1 cellular context compared by ENCODE assay signal in the genomic region with DNA sequence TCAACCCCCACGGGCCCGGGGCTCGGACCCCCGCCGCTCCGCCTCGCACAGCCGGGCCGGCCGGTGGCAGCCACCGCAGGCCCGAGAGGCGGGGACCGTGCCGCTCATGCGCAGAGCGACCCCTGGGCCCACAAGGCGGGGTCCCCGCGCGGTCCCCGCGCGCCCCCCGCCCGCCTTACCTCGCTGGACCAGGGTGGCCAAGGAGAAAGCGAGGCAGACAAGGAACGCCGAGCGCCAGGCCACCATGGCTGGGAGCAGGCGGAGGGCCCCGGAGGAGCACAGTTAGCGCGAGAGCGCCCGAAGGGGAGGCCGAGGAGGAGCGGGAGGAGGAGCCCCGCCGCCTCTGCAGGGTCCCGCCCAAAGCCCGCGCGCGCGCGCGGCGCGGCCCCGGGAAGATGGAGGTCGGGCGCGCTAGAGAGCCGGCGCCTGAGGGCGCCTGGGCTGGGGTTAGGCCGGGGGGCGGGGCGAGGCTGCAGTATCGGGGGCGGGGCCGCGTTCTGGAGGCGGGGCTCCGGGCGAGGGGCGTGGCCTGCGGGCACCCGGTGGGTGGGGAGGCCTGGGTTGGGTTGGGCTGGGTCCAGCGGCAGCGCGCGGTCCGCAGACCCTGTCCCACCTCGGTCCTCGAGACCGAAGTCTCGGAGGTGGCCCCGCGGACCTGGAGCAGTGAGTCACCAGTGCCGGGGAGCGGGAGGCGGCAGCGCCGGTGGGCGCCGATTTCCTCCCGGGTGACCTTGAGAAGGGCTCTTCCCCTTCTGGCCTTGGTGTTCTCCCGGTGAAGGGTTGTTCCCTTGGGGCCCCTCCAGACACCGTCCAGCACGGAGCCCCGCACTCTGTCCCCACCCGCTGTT.
TF ChIP-seq lines count a peak whose summit lies in the region.

A gene with protein sequence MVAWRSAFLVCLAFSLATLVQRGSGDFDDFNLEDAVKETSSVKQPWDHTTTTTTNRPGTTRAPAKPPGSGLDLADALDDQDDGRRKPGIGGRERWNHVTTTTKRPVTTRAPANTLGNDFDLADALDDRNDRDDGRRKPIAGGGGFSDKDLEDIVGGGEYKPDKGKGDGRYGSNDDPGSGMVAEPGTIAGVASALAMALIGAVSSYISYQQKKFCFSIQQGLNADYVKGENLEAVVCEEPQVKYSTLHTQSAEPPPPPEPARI (minus strand): TSS at position 326 of the 848 bp plus-strand sequence. CDS start 80 bp downstream, at position 246.

TF ChIP-seq in K562, 482 proteins besides CTCF, POLR2A, EP300 and RAD21 (continued from another document and continues in another):
- TF ChIP-seq, protein P1, sequence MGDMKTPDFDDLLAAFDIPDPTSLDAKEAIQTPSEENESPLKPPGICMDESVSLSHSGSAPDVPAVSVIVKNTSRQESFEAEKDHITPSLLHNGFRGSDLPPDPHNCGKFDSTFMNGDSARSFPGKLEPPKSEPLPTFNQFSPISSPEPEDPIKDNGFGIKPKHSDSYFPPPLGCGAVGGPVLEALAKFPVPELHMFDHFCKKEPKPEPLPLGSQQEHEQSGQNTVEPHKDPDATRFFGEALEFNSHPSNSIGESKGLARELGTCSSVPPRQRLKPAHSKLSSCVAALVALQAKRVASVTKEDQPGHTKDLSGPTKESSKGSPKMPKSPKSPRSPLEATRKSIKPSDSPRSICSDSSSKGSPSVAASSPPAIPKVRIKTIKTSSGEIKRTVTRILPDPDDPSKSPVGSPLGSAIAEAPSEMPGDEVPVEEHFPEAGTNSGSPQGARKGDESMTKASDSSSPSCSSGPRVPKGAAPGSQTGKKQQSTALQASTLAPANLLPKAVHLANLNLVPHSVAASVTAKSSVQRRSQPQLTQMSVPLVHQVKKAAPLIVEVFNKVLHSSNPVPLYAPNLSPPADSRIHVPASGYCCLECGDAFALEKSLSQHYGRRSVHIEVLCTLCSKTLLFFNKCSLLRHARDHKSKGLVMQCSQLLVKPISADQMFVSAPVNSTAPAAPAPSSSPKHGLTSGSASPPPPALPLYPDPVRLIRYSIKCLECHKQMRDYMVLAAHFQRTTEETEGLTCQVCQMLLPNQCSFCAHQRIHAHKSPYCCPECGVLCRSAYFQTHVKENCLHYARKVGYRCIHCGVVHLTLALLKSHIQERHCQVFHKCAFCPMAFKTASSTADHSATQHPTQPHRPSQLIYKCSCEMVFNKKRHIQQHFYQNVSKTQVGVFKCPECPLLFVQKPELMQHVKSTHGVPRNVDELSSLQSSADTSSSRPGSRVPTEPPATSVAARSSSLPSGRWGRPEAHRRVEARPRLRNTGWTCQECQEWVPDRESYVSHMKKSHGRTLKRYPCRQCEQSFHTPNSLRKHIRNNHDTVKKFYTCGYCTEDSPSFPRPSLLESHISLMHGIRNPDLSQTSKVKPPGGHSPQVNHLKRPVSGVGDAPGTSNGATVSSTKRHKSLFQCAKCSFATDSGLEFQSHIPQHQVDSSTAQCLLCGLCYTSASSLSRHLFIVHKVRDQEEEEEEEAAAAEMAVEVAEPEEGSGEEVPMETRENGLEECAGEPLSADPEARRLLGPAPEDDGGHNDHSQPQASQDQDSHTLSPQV (IDR thresholded peaks at IDR 0.05), result peak; percentile 32; the same call in 1 of the 2 replicates
- TF ChIP-seq, protein P2, sequence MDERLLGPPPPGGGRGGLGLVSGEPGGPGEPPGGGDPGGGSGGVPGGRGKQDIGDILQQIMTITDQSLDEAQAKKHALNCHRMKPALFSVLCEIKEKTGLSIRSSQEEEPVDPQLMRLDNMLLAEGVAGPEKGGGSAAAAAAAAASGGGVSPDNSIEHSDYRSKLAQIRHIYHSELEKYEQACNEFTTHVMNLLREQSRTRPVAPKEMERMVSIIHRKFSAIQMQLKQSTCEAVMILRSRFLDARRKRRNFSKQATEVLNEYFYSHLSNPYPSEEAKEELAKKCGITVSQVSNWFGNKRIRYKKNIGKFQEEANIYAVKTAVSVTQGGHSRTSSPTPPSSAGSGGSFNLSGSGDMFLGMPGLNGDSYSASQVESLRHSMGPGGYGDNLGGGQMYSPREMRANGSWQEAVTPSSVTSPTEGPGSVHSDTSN (CRISPR knock-in tag; IDR thresholded peaks at IDR 0.05; ENCODE audit: low read depth), result no peak
- TF ChIP-seq, protein P2 (tag; conservative IDR thresholded peaks at IDR 0.05; ENCODE audit: low read depth), result no peak
- TF ChIP-seq KAT2B (IDR thresholded peaks at IDR 0.05; ENCODE audit: low read depth, low read length) (no peak), ZNF175 (CRISPR knock-in tag; IDR thresholded peaks at IDR 0.05; ENCODE audit: low read depth) (no peak), ZNF12 (CRISPR knock-in tag; IDR thresholded peaks at IDR 0.05) (no peak), ZNF174 (CRISPR knock-in tag; IDR thresholded peaks at IDR 0.05) (no peak), CBX1 (IDR thresholded peaks at IDR 0.05; ENCODE audit: low read depth) (no peak; the same call in 1 of the 2 replicates), COPS2 (conservative IDR thresholded peaks at IDR 0.05) (no peak), ZC3H8 (IDR thresholded peaks at IDR 0.05) (no peak), NCOA2 (IDR thresholded peaks at IDR 0.05; ENCODE audit: partially characterized antibody in 2 of 2) (no peak), C11orf30 (IDR thresholded peaks at IDR 0.05; ENCODE audit: low read depth) (no peak), ETV5 (CRISPR knock-in tag; IDR thresholded peaks at IDR 0.05; ENCODE audit: low read depth) (no peak), ZNF77 (CRISPR knock-in tag; IDR thresholded peaks at IDR 0.05) (no peak), ETV1 (tag; conservative IDR thresholded peaks at IDR 0.05; ENCODE audit: low read depth) (no peak), RBFOX2 (IDR thresholded peaks at IDR 0.05; ENCODE audit: low read depth, low read length) (peak; percentile 87), PHF8 (IDR thresholded peaks at IDR 0.05; ENCODE audit: borderline replicate concordance, low read length) (peak; percentile 89; the same call in 1 of the 2 replicates), ZFX (CRISPR knock-in tag; IDR thresholded peaks at IDR 0.05) (peak; percentile 90), NR2C1 (IDR thresholded peaks at IDR 0.05) (no peak), NR2C1 (tag; IDR thresholded peaks at IDR 0.05) (no peak), ZNF263 (CRISPR knock-in tag; IDR thresholded peaks at IDR 0.05; ENCODE audit: borderline replicate concordance) (peak; percentile 98), MAFK (IDR thresholded peaks at IDR 0.05; ENCODE audit: low read length) (no peak), ZNF75A (CRISPR knock-in tag; IDR thresholded peaks at IDR 0.05) (no peak), TCF7 (IDR thresholded peaks at IDR 0.05; ENCODE audit: borderline replicate concordance) (no peak), NFATC3 (IDR thresholded peaks at IDR 0.05) (no peak), HCFC1 (IDR thresholded peaks at IDR 0.05; ENCODE audit: low read depth, low read length) (no peak), ZBTB7A (IDR thresholded peaks at IDR 0.05; ENCODE audit: borderline replicate concordance, control insufficient read depth, low read depth, low read length) (peak; percentile 69), RBM25 (IDR thresholded peaks at IDR 0.05; ENCODE audit: low read depth, low read length, severe bottlenecking) (peak; percentile 44), JUNB (CRISPR knock-in tag; conservative IDR thresholded peaks at IDR 0.05) (no peak), YY1 (IDR thresholded peaks at IDR 0.05; ENCODE audit: borderline replicate concordance in 1 of 3, control insufficient read depth in 1 of 3, extremely low read depth in 1 of 3, insufficient read depth in 3 of 3, insufficient read length in 1 of 3, insufficient replicate concordance in 2 of 3, low read depth in 1 of 3, low read length in 2 of 3) (peak in 2 of 3 experiments; percentile 72 to 85), SRSF1 (IDR thresholded peaks at IDR 0.05; ENCODE audit: low read depth, low read length) (no peak), HDAC6 (IDR thresholded peaks at IDR 0.05; ENCODE audit: low read depth, low read length) (no peak), KDM5B (IDR thresholded peaks at IDR 0.05; ENCODE audit: insufficient replicate concordance, low read depth, low read length) (peak; percentile 77), SPI1 (IDR thresholded peaks at IDR 0.05; ENCODE audit: borderline replicate concordance, low read depth, low read length) (0 out of 2 replicates have a peak, but pooled peaks have one; percentile 17), SAFB2 (IDR thresholded peaks at IDR 0.05; ENCODE audit: borderline replicate concordance, low read depth, low read length, severe bottlenecking) (no peak), NONO (IDR thresholded peaks at IDR 0.05; ENCODE audit: low read depth in 2 of 2, low read length in 1 of 2) (peak; percentile 34 to 76; a peak in 1 of 4 replicates), KLF1 (tag; IDR thresholded peaks at IDR 0.05) (no peak), TBP (optimal IDR thresholded peaks at IDR 0.05; ENCODE audit: low read depth, low read length) (peak; percentile 60), ZNF41 (CRISPR knock-in tag; conservative IDR thresholded peaks at IDR 0.05) (no peak)
- TF ChIP-seq, protein P3, sequence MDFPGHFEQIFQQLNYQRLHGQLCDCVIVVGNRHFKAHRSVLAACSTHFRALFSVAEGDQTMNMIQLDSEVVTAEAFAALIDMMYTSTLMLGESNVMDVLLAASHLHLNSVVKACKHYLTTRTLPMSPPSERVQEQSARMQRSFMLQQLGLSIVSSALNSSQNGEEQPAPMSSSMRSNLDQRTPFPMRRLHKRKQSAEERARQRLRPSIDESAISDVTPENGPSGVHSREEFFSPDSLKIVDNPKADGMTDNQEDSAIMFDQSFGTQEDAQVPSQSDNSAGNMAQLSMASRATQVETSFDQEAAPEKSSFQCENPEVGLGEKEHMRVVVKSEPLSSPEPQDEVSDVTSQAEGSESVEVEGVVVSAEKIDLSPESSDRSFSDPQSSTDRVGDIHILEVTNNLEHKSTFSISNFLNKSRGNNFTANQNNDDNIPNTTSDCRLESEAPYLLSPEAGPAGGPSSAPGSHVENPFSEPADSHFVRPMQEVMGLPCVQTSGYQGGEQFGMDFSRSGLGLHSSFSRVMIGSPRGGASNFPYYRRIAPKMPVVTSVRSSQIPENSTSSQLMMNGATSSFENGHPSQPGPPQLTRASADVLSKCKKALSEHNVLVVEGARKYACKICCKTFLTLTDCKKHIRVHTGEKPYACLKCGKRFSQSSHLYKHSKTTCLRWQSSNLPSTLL (IDR thresholded peaks at IDR 0.05), result peak; percentile 78
- TF ChIP-seq, protein P4, sequence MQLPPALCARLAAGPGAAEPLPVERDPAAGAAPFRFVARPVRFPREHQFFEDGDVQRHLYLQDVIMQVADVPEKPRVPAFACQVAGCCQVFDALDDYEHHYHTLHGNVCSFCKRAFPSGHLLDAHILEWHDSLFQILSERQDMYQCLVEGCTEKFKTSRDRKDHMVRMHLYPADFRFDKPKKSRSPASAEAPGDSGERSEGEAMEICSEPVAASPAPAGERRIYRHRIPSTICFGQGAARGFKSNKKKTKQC (CRISPR knock-in tag; IDR thresholded peaks at IDR 0.05), result 0 out of 2 replicates have a peak, but pooled peaks have one; percentile 22
- TF ChIP-seq, protein P5, sequence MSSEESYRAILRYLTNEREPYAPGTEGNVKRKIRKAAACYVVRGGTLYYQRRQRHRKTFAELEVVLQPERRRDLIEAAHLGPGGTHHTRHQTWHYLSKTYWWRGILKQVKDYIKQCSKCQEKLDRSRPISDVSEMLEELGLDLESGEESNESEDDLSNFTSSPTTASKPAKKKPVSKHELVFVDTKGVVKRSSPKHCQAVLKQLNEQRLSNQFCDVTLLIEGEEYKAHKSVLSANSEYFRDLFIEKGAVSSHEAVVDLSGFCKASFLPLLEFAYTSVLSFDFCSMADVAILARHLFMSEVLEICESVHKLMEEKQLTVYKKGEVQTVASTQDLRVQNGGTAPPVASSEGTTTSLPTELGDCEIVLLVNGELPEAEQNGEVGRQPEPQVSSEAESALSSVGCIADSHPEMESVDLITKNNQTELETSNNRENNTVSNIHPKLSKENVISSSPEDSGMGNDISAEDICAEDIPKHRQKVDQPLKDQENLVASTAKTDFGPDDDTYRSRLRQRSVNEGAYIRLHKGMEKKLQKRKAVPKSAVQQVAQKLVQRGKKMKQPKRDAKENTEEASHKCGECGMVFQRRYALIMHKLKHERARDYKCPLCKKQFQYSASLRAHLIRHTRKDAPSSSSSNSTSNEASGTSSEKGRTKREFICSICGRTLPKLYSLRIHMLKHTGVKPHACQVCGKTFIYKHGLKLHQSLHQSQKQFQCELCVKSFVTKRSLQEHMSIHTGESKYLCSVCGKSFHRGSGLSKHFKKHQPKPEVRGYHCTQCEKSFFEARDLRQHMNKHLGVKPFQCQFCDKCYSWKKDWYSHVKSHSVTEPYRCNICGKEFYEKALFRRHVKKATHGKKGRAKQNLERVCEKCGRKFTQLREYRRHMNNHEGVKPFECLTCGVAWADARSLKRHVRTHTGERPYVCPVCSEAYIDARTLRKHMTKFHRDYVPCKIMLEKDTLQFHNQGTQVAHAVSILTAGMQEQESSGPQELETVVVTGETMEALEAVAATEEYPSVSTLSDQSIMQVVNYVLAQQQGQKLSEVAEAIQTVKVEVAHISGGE (CRISPR knock-in tag; IDR thresholded peaks at IDR 0.05), result peak in 1 of 3 experiments; percentile 65; a peak in 2 of 6 replicates
- TF ChIP-seq, protein P6, sequence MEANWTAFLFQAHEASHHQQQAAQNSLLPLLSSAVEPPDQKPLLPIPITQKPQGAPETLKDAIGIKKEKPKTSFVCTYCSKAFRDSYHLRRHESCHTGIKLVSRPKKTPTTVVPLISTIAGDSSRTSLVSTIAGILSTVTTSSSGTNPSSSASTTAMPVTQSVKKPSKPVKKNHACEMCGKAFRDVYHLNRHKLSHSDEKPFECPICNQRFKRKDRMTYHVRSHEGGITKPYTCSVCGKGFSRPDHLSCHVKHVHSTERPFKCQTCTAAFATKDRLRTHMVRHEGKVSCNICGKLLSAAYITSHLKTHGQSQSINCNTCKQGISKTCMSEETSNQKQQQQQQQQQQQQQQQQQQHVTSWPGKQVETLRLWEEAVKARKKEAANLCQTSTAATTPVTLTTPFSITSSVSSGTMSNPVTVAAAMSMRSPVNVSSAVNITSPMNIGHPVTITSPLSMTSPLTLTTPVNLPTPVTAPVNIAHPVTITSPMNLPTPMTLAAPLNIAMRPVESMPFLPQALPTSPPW (CRISPR knock-in tag; IDR thresholded peaks at IDR 0.05), result peak; percentile 63
- TF ChIP-seq, protein P7, sequence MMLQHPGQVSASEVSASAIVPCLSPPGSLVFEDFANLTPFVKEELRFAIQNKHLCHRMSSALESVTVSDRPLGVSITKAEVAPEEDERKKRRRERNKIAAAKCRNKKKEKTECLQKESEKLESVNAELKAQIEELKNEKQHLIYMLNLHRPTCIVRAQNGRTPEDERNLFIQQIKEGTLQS (IDR thresholded peaks at IDR 0.05), result 0 out of 2 replicates have a peak, but pooled peaks have one; percentile 31
- TF ChIP-seq, protein P7 (CRISPR knock-in tag; conservative IDR thresholded peaks at IDR 0.05), result no peak
